In genomic region chr16:1101133-1101532, GRCh38 we compare ENCODE assay signal across 27 cellular contexts. TPM values are rescaled to one million over a fixed set of nuclear protein-coding genes. Genes with fewer than 3 reads are reported as not detected.
DNase-seq lines count a peak whose midpoint lies in the region; ATAC-seq, FAIRE-seq and TF ChIP-seq lines count a peak whose summit lies in the region.
"Had no signal": no experiment of that assay in that cellular context is flagged by ENCODE, and none has a peak within 500 bp of the region (broad histone marks: within the 10 kb centered on the region; RNA-seq: fewer than 3 reads in every experiment).

No MANE protein-coding gene starts in this region.

- TF ChIP-seq EP300 in HepG2 (IDR thresholded peaks at IDR 0.05; ENCODE audit: low read depth in 2 of 2, low read length in 2 of 2): no peak
- no peak for TF ChIP-seq EP300 in HepG2 (CRISPR knock-in tag; IDR thresholded peaks at IDR 0.05; ENCODE audit: borderline replicate concordance)

- H3K9me3 ChIP-seq in HepG2 (ENCODE audit: low read length): no peaks in the 10 kb centered on the region
- H3K9me3 ChIP-seq in right lobe of liver: no peaks in the 10 kb centered on the region
- H3K9me3 ChIP-seq in Panc1 (ENCODE audit: control insufficient read depth, insufficient read depth, low read depth, low read length): no peaks in the 10 kb centered on the region
- H3K9me3 ChIP-seq: BLaER1, Peyer's patch had no signal

- no peak for ATAC-seq in HepG2
- no peak for ATAC-seq in right lobe of liver
- peak; percentile 2; the same call in 1 of the 2 replicates for ATAC-seq in Panc1
- no peak for ATAC-seq in HG02970 (IDR thresholded peaks at IDR 0.05; ENCODE audit: low FRiP score, unreplicated experiment)
- ATAC-seq: K562 had no signal

- POLR2A ChIA-PET in HepG2 (lab: Yijun Ruan, JAX) (no interaction called here), Panc1 (lab: Charles Lee) (no interaction called here)

- CTCF ChIA-PET in HepG2 (lab: Yijun Ruan, JAX; ENCODE audit: low intra/inter-chr PET ratio, low total read pairs) (interaction anchor here (2.3 kb wide), 1 partner anchor 44 kb away, joined by 20 read pairs; no protein-coding TSS in a partner anchor), Panc1 (lab: Charles Lee) (no interaction called here)

- WGBS in HepG2 (ENCODE audit: low lambda C conversion rate): 36% methylated on average over 4 of the region's 25 CpGs
- WGBS in right lobe of liver (ENCODE audit: insufficient coverage, low coverage, low lambda C conversion rate, missing lambda C conversion rate): no CpG with 5 or more reads among the region's 25 CpGs

- BruUV-seq in HepG2 (replicated peaks; lab: Mats Ljungman, UMichigan): no TSS peak
- BruUV-seq in Panc1 (replicated peaks; lab: Mats Ljungman, UMichigan): no TSS peak

- intact Hi-C loops in HepG2 (cut with micrococcal nuclease; ENCODE audit: unreplicated experiment): no loop called here
- intact Hi-C loops in right lobe of liver (cut with DNase I): no loop called here
- intact Hi-C loops in Panc1 (cut with micrococcal nuclease; ENCODE audit: unreplicated experiment): no loop called here

- H3K4me1 ChIP-seq in HepG2 (ENCODE audit: insufficient read depth, low read length): no peaks in the 10 kb centered on the region
- H3K4me1 ChIP-seq in right lobe of liver: peaks cover 0 to 3% (median 0%) of the 10 kb centered on the region in 4 donors
- H3K4me1 ChIP-seq in Panc1 (ENCODE audit: control insufficient read depth, insufficient read depth, low read length): peaks cover 37% of the 10 kb centered on the region

- DNase-seq in DMS153 (lab: John Stamatoyannopoulos, UW): peak; percentile 25
- no peak for DNase-seq in DMS153 treated with DMSO at 0.1 percent for 48 hours (lab: John Stamatoyannopoulos, UW; ENCODE audit: unreplicated experiment)
- DNase-seq in HepG2 (ENCODE audit: low spot score): no peak
- no peak for DNase-seq in right lobe of liver
- no peak for DNase-seq in Panc1 (ENCODE audit: low read depth, low spot score)
- DNase-seq in retina: peak; percentile 39
- DNase-seq in LoVo (ENCODE audit: low spot score): no peak
- DNase-seq: 8988T; CD4-positive, CD25-positive, alpha-beta regulatory T cell; EL; GDM1; GOT3; Kasumi-1; NCI-H1048; NCI-H1694; NCI-H2081; NCI-H526 treated with DMSO at 0.1 percent for 48 hours; Peyer's patch; SHP77 treated with DMSO at 0.1 percent for 48 hours; T-helper 1 cell had no signal

- no peak overlapping the region for H3K4me2 ChIP-seq in HepG2 (ENCODE audit: low read depth, low read length)
- H3K4me2 ChIP-seq: BLaER1 had no signal

- no peaks in the 10 kb centered on the region for H4K20me1 ChIP-seq in HepG2 (ENCODE audit: insufficient read depth, low read length)

- no peak for FAIRE-seq in HepG2 (lab: Jason Lieb, UNC)
- FAIRE-seq: D721Med, GM12891, K562 had no signal

- H3K4me3 ChIP-seq in HepG2 (replicated peaks in 1 of 3; ENCODE audit: insufficient read depth in 1 of 3, low read depth in 2 of 3, low read length in 3 of 3): no peak overlapping the region
- H3K4me3 ChIP-seq in right lobe of liver: no peak overlapping the region
- 0 out of 4 replicates have a peak overlapping the region, but pooled peaks of 1 of the 2 experiments have one; percentile 6 for H3K4me3 ChIP-seq in Panc1 (ENCODE audit: low read depth in 2 of 2, low read length in 2 of 2)
- H3K4me3 ChIP-seq: BLaER1, K562, Peyer's patch had no signal

- TF ChIP-seq POLR2A in HepG2 (IDR thresholded peaks at IDR 0.05; ENCODE audit: insufficient read depth in 1 of 2, low read depth in 2 of 2, low read length in 2 of 2): no peak
- TF ChIP-seq POLR2A in right lobe of liver (IDR thresholded peaks at IDR 0.05): no peak

- no peak for TF ChIP-seq CTCF in HepG2 (CRISPR knock-in tag; IDR thresholded peaks at IDR 0.05)
- TF ChIP-seq CTCF in right lobe of liver (IDR thresholded peaks at IDR 0.05): no peak
- no peak for TF ChIP-seq CTCF in Panc1 (IDR thresholded peaks at IDR 0.05)

- H3K27me3 ChIP-seq in HepG2 (ENCODE audit: control insufficient read depth in 1 of 2, insufficient read depth in 2 of 2, low read length in 2 of 2) (peaks cover 35 to 83% of the 10 kb centered on the region in 2 experiments), right lobe of liver (peaks cover 6 to 10% of the 10 kb centered on the region in 2 donors), Panc1 (ENCODE audit: control insufficient read depth, insufficient read depth, low read length) (no peaks in the 10 kb centered on the region)

- H3K79me2 ChIP-seq in HepG2 (ENCODE audit: insufficient read depth, low read length): no peaks in the 10 kb centered on the region

- H3K27ac ChIP-seq in HepG2 (ENCODE audit: extremely low read length, insufficient read depth, low read length) (no peak overlapping the region), right lobe of liver (no peak overlapping the region), Panc1 (ENCODE audit: low read length) (no peak overlapping the region)
- H3K27ac ChIP-seq: BLaER1, Peyer's patch had no signal

- TF ChIP-seq RAD21 in HepG2 (CRISPR knock-in tag; IDR thresholded peaks at IDR 0.05): no peak

- no peak overlapping the region for H2AFZ ChIP-seq in HepG2 (ENCODE audit: low read length)

- no peak overlapping the region for H3K9ac ChIP-seq in HepG2 (ENCODE audit: insufficient read depth, low read depth, low read length)
- H3K9ac ChIP-seq: BLaER1 had no signal

- H3K36me3 ChIP-seq in HepG2 (replicated peaks in 1 of 2; ENCODE audit: control insufficient read depth in 1 of 2, insufficient read depth in 2 of 2, low read length in 2 of 2) (no peaks in the 10 kb centered on the region), right lobe of liver (no peaks in the 10 kb centered on the region), Panc1 (ENCODE audit: control insufficient read depth, insufficient read depth, low read length) (no peaks in the 10 kb centered on the region)
- H3K36me3 ChIP-seq: BLaER1, Peyer's patch had no signal

- in situ Hi-C loops in HepG2 (cut with HindIII; ENCODE audit: extremely low pct_ligation_motif_present, low pct_unique_long_range_greater_than_20kb) (no loop called here), Panc1 (cut with HindIII; ENCODE audit: low pct_unique_long_range_greater_than_20kb, low sequenced_read_pairs) (no loop called here)

RNA-seq across cellular contexts. Expression of gene C1QTNF8, which starts 5.1 kb away (rescaled TPM):
- total RNA-seq in HepG2 (2016; rRNA removed; fragmentation: Illumina TruSeq; extraction: Trizol) (0.09 TPM in 1 of 2 replicates, not detected in the other), right lobe of liver (not detected), Panc1 (2021; ENCODE audit: unreplicated experiment) (0.39 TPM)
- total RNA-seq in HepG2 (2016; cell fraction: cytosol; rRNA removed; fragmentation: Illumina TruSeq; extraction: Trizol; ENCODE audit: low read depth): 0.20 TPM in 1 of 2 replicates, not detected in the other
- not detected in 2 replicates for total RNA-seq in HepG2 (2016; cell fraction: insoluble cytoplasmic fraction; rRNA removed; fragmentation: Illumina TruSeq; extraction: Trizol)
- total RNA-seq in HepG2 (2016; cell fraction: membrane; rRNA removed; fragmentation: Illumina TruSeq; extraction: Trizol): not detected in 2 replicates
- total RNA-seq in HepG2 (2016; cell fraction: nucleus; rRNA removed; fragmentation: Illumina TruSeq; extraction: Trizol): 0.22 TPM in 1 of 2 replicates, not detected in the other
- not detected in 2 replicates for polyA plus RNA-seq in HepG2 (2011; rRNA removed)
- polyA plus RNA-seq in HepG2 (2011; cell fraction: cytosol; rRNA removed): not detected in 2 replicates
- 0.13 TPM in 1 of 2 replicates, not detected in the other for polyA plus RNA-seq in HepG2 (2011; cell fraction: nucleus; rRNA removed)
- not detected in 2 replicates for polyA plus RNA-seq in HepG2 (2012)
- polyA plus RNA-seq in HepG2 (2016; cell fraction: cytosol; fragmentation: Illumina TruSeq; extraction: Trizol; ENCODE audit: low read depth): not detected in 2 replicates
- not detected in 2 replicates for polyA plus RNA-seq in HepG2 (2016; cell fraction: insoluble cytoplasmic fraction; fragmentation: Illumina TruSeq; extraction: Trizol; ENCODE audit: low read depth)
- not detected in 2 replicates for polyA plus RNA-seq in HepG2 (2016; cell fraction: membrane; fragmentation: Illumina TruSeq; extraction: Trizol; ENCODE audit: low read depth)
- polyA plus RNA-seq in HepG2 (2016; cell fraction: nucleus; fragmentation: Illumina TruSeq; extraction: Trizol; ENCODE audit: insufficient read depth, low read depth): not detected in 2 replicates
- polyA minus RNA-seq in HepG2 (2011; rRNA and poly(A)+ RNA removed; ENCODE audit: low replicate concordance): not detected in 2 replicates
- polyA minus RNA-seq in HepG2 (2011; cell fraction: cytosol; rRNA and poly(A)+ RNA removed): not detected in 2 replicates
- polyA minus RNA-seq in HepG2 (2011; cell fraction: nucleus; rRNA and poly(A)+ RNA removed): not detected in 2 replicates
- polyA plus RNA-seq in Panc1 (2012; ENCODE audit: insufficient read length): 0.63 TPM
- total RNA-seq: CD4-positive, CD25-positive, alpha-beta regulatory T cell; K562; NCI-H460; OCI-LY7; Peyer's patch had no signal
- polyA plus RNA-seq: CD4-positive, CD25-positive, alpha-beta regulatory T cell; K562 had no signal

RNA-seq across cellular contexts. Expression of gene SSTR5, which starts 28.6 kb away (rescaled TPM):
- total RNA-seq in HepG2 (2016; rRNA removed; fragmentation: Illumina TruSeq; extraction: Trizol): 0.14 and 0.49 TPM in 2 replicates
- 0.18 TPM in 1 of 2 replicates, not detected in the other for total RNA-seq in HepG2 (2016; cell fraction: cytosol; rRNA removed; fragmentation: Illumina TruSeq; extraction: Trizol; ENCODE audit: low read depth)
- 0.22 TPM in 1 of 2 replicates, not detected in the other for total RNA-seq in HepG2 (2016; cell fraction: insoluble cytoplasmic fraction; rRNA removed; fragmentation: Illumina TruSeq; extraction: Trizol)
- 0.14 and 0.15 TPM in 2 replicates for total RNA-seq in HepG2 (2016; cell fraction: membrane; rRNA removed; fragmentation: Illumina TruSeq; extraction: Trizol)
- total RNA-seq in HepG2 (2016; cell fraction: nucleus; rRNA removed; fragmentation: Illumina TruSeq; extraction: Trizol): not detected in 2 replicates
- polyA plus RNA-seq in HepG2 (2011; rRNA removed): 0.20 and 0.26 TPM in 2 replicates
- 0.55 and 0.79 TPM in 2 replicates for polyA plus RNA-seq in HepG2 (2011; cell fraction: cytosol; rRNA removed)
- polyA plus RNA-seq in HepG2 (2011; cell fraction: nucleus; rRNA removed): 0.55 and 0.62 TPM in 2 replicates
- 1.3 and 2.0 TPM in 2 replicates for polyA plus RNA-seq in HepG2 (2012)
- polyA plus RNA-seq in HepG2 (2016; cell fraction: cytosol; fragmentation: Illumina TruSeq; extraction: Trizol; ENCODE audit: low read depth): not detected in 2 replicates
- polyA plus RNA-seq in HepG2 (2016; cell fraction: insoluble cytoplasmic fraction; fragmentation: Illumina TruSeq; extraction: Trizol; ENCODE audit: low read depth): not detected in 2 replicates
- polyA plus RNA-seq in HepG2 (2016; cell fraction: membrane; fragmentation: Illumina TruSeq; extraction: Trizol; ENCODE audit: low read depth): 0.18 TPM in 1 of 2 replicates, not detected in the other
- polyA plus RNA-seq in HepG2 (2016; cell fraction: nucleus; fragmentation: Illumina TruSeq; extraction: Trizol; ENCODE audit: insufficient read depth, low read depth): 0.36 TPM in 1 of 2 replicates, not detected in the other
- polyA minus RNA-seq in HepG2 (2011; rRNA and poly(A)+ RNA removed; ENCODE audit: low replicate concordance): 0.26 and 1.1 TPM in 2 replicates
- 0.44 and 0.59 TPM in 2 replicates for polyA minus RNA-seq in HepG2 (2011; cell fraction: cytosol; rRNA and poly(A)+ RNA removed)
- polyA minus RNA-seq in HepG2 (2011; cell fraction: nucleus; rRNA and poly(A)+ RNA removed): 0.26 TPM in 1 of 2 replicates, not detected in the other
- not detected for total RNA-seq in right lobe of liver
- 2.8 TPM for total RNA-seq in Panc1 (2021; ENCODE audit: unreplicated experiment)
- polyA plus RNA-seq in Panc1 (2012; ENCODE audit: insufficient read length): 12.8 TPM
- total RNA-seq: CD4-positive, CD25-positive, alpha-beta regulatory T cell; K562; OCI-LY7 had no signal
- polyA plus RNA-seq: CD4-positive, CD25-positive, alpha-beta regulatory T cell; K562 had no signal

RNA-seq across cellular contexts. Expression of gene CACNA1H, which starts 51.8 kb away (rescaled TPM):
- 0.40 and 0.56 TPM in 2 replicates for total RNA-seq in HepG2 (2016; rRNA removed; fragmentation: Illumina TruSeq; extraction: Trizol)
- under 0.01 TPM in 1 of 2 replicates, not detected in the other for total RNA-seq in HepG2 (2016; cell fraction: cytosol; rRNA removed; fragmentation: Illumina TruSeq; extraction: Trizol; ENCODE audit: low read depth)
- 0.30 and 0.52 TPM in 2 replicates for total RNA-seq in HepG2 (2016; cell fraction: insoluble cytoplasmic fraction; rRNA removed; fragmentation: Illumina TruSeq; extraction: Trizol)
- total RNA-seq in HepG2 (2016; cell fraction: membrane; rRNA removed; fragmentation: Illumina TruSeq; extraction: Trizol): 0.17 and 0.22 TPM in 2 replicates
- 0.59 and 1.2 TPM in 2 replicates for total RNA-seq in HepG2 (2016; cell fraction: nucleus; rRNA removed; fragmentation: Illumina TruSeq; extraction: Trizol)
- polyA plus RNA-seq in HepG2 (2011; rRNA removed): 1.8 and 3.0 TPM in 2 replicates
- polyA plus RNA-seq in HepG2 (2011; cell fraction: cytosol; rRNA removed): 1.9 and 2.4 TPM in 2 replicates
- 13.0 and 15.5 TPM in 2 replicates for polyA plus RNA-seq in HepG2 (2011; cell fraction: nucleus; rRNA removed)
- polyA plus RNA-seq in HepG2 (2012): 0.21 and 1.4 TPM in 2 replicates
- polyA plus RNA-seq in HepG2 (2016; cell fraction: cytosol; fragmentation: Illumina TruSeq; extraction: Trizol; ENCODE audit: low read depth): 0.03 and 0.05 TPM in 2 replicates
- 0.22 TPM in 2 replicates for polyA plus RNA-seq in HepG2 (2016; cell fraction: insoluble cytoplasmic fraction; fragmentation: Illumina TruSeq; extraction: Trizol; ENCODE audit: low read depth)
- 0.10 and 0.14 TPM in 2 replicates for polyA plus RNA-seq in HepG2 (2016; cell fraction: membrane; fragmentation: Illumina TruSeq; extraction: Trizol; ENCODE audit: low read depth)
- 1.6 and 2.0 TPM in 2 replicates for polyA plus RNA-seq in HepG2 (2016; cell fraction: nucleus; fragmentation: Illumina TruSeq; extraction: Trizol; ENCODE audit: insufficient read depth, low read depth)
- 0.40 and 7.6 TPM in 2 replicates for polyA minus RNA-seq in HepG2 (2011; rRNA and poly(A)+ RNA removed; ENCODE audit: low replicate concordance)
- 3.0 and 3.5 TPM in 2 replicates for polyA minus RNA-seq in HepG2 (2011; cell fraction: cytosol; rRNA and poly(A)+ RNA removed)
- 2.7 and 4.5 TPM in 2 replicates for polyA minus RNA-seq in HepG2 (2011; cell fraction: nucleus; rRNA and poly(A)+ RNA removed)
- total RNA-seq in right lobe of liver: 10 to 100 TPM in 1 of 6 experiments, 1 to 10 TPM in 3, under 1 TPM in 2; 0.56 to 14.0 (median 5.0) TPM
- 31.1 TPM for total RNA-seq in Panc1 (2021; ENCODE audit: unreplicated experiment)
- 40.3 TPM for polyA plus RNA-seq in Panc1 (2012; ENCODE audit: insufficient read length)
- total RNA-seq: OCI-LY7 had no signal

Comparison
In these comparisons a context has a peak if more than half of its experiments do, and no peak if none do; other contexts are left out.
1. DNase-seq: peak in DMS153 (single experiment) and retina (single experiment); none in DMS153 treated with DMSO at 0.1 percent for 48 hours (single experiment), HepG2 (single experiment), right lobe of liver (0 of 3), Panc1 (single experiment) and LoVo (single experiment).